In genomic region chr6:133512410-133513016, GRCh38 we compare ENCODE assay signal across 8 cellular contexts.
A peak's percentile ranks its signal among the peaks of the same experiment; 100 is the strongest.
DNase-seq lines count a peak whose midpoint lies in the region; ATAC-seq and TF ChIP-seq lines count a peak whose summit lies in the region.

No MANE protein-coding gene starts in this region.

- ATAC-seq in HG03097 (IDR thresholded peaks at IDR 0.05; ENCODE audit: low FRiP score, unreplicated experiment) (no peak), GM18858 (IDR thresholded peaks at IDR 0.05; ENCODE audit: unreplicated experiment) (no peak)

- H3K9me3 ChIP-seq in neural cell (ENCODE audit: low read length): no peaks in the 10 kb centered on the region

- no peak overlapping the region for H3K27ac ChIP-seq in neural cell (ENCODE audit: low read length)

- no peaks in the 10 kb centered on the region for H3K27me3 ChIP-seq in neural cell (ENCODE audit: insufficient read depth, low read depth, low read length)

- TF ChIP-seq RAD21 in Ishikawa (IDR thresholded peaks at IDR 0.05; ENCODE audit: low read depth) (peak; percentile 69), neural cell (conservative IDR thresholded peaks at IDR 0.05) (peak; percentile 92)

- H4K20me1 ChIP-seq in neural cell (ENCODE audit: insufficient read depth): no peaks in the 10 kb centered on the region

- TF ChIP-seq CTCF in neural cell (IDR thresholded peaks at IDR 0.05; ENCODE audit: poor library complexity, severe bottlenecking): peak; percentile 84

- TF ChIP-seq EP300 in Ishikawa (IDR thresholded peaks at IDR 0.05; ENCODE audit: borderline replicate concordance) (no peak), neural cell (conservative IDR thresholded peaks at IDR 0.05; ENCODE audit: poor library complexity, severe bottlenecking) (no peak)

- no peak overlapping the region for H3K4me2 ChIP-seq in neural cell (ENCODE audit: low read length)

- no peak overlapping the region for H3K4me3 ChIP-seq in neural cell (ENCODE audit: low read length)

- no peaks in the 10 kb centered on the region for H3K9me2 ChIP-seq in neural cell (ENCODE audit: insufficient read depth, low read length)

- H3K9ac ChIP-seq in neural cell (ENCODE audit: low read length): no peak overlapping the region

- no peaks in the 10 kb centered on the region for H3F3A ChIP-seq in neural cell (ENCODE audit: insufficient read depth, low read length, poor library complexity, severe bottlenecking)

- no peaks in the 10 kb centered on the region for H3K79me2 ChIP-seq in neural cell (replicated peaks; ENCODE audit: insufficient read depth, low read length)

- H3K36me3 ChIP-seq in neural cell (ENCODE audit: insufficient read depth, low read length): no peaks in the 10 kb centered on the region

- DNase-seq in NCI-H2081 (lab: John Stamatoyannopoulos, UW) (peak; percentile 7 to 34), NCI-H2081 treated with DMSO at 0.1 percent for 48 hours (lab: John Stamatoyannopoulos, UW) (no peak), SW480 (ENCODE audit: low spot score) (peak; percentile 33), erythroblast (lab: John Stamatoyannopoulos, UW) (peak; percentile 26 to 67)

- no peak overlapping the region for H2AFZ ChIP-seq in neural cell (ENCODE audit: low read depth, low read length)

- no peak for TF ChIP-seq POLR2A in erythroblast (IDR thresholded peaks at IDR 0.05; ENCODE audit: low read length)

TF ChIP-seq in Ishikawa, 13 proteins besides CTCF, POLR2A, EP300 and RAD21:
- TF ChIP-seq TAF1 (IDR thresholded peaks at IDR 0.05; ENCODE audit: low read depth) (no peak), CREB1 (IDR thresholded peaks at IDR 0.05; ENCODE audit: low read depth) (no peak), TEAD4 (IDR thresholded peaks at IDR 0.05) (no peak), NFIC (IDR thresholded peaks at IDR 0.05) (no peak), EGR1 (IDR thresholded peaks at IDR 0.05) (no peak), REST (IDR thresholded peaks at IDR 0.05; ENCODE audit: low read depth) (no peak), FOXM1 (IDR thresholded peaks at IDR 0.05; ENCODE audit: borderline replicate concordance, low read depth) (no peak), MAX (IDR thresholded peaks at IDR 0.05) (no peak)
TF ChIP-seq in Ishikawa: peak in this region for 0.

TF ChIP-seq in neural cell, 6 proteins besides CTCF, POLR2A, EP300 and RAD21:
- TF ChIP-seq POLR2AphosphoS5 (IDR thresholded peaks at IDR 0.05): no peak
- peak; percentile 96 for TF ChIP-seq SMC3 (conservative IDR thresholded peaks at IDR 0.05; ENCODE audit: poor library complexity)
